In genomic region chr7:130814753-130815152, GRCh38 we compare ENCODE assay signal across 9 cellular contexts.
A peak's percentile ranks its signal among the peaks of the same experiment; 100 is the strongest.
DNase-seq lines count a peak whose midpoint lies in the region; ATAC-seq and TF ChIP-seq lines count a peak whose summit lies in the region.
"Had no signal": no experiment of that assay in that cellular context is flagged by ENCODE, and none has a peak within 500 bp of the region (broad histone marks: within the 10 kb centered on the region; RNA-seq: fewer than 3 reads in every experiment).

No MANE protein-coding gene starts in this region.

- CTCF ChIA-PET in activated naive CD4-positive, alpha-beta T cell treated with anti-CD3 and anti-CD28 coated beads, Interleukin-2, amount 10 ng/mL, durations not matched to agents 7 days and 5 days (lab: Charles Lee), result interaction anchor here (0.6 kb wide), 1 partner anchor 72 kb away, joined by 3 read pairs; no protein-coding TSS in a partner anchor

- no peak overlapping the region for H3K27ac ChIP-seq in SU-DHL-6 (ENCODE audit: low read depth, low read length)

- H3K4me3 ChIP-seq in BE2C (ENCODE audit: low read depth, low read length) (no peak overlapping the region), SU-DHL-6 (ENCODE audit: insufficient read depth, low read length, poor library complexity, severe bottlenecking) (no peak overlapping the region)

- peak; percentile 16 for DNase-seq in BE2C
- DNase-seq in GM13977 (ENCODE audit: low spot score), result no peak
- DNase-seq in iPS-NIHi11 (ENCODE audit: low spot score), result peak; percentile 19
- no peak for DNase-seq in activated naive CD4-positive, alpha-beta T cell treated with anti-CD3 and anti-CD28 coated beads, Interleukin-2, amount 10 ng/mL, durations not matched to agents 7 days and 5 days
- DNase-seq: activated effector memory CD4-positive, alpha-beta T cell treated with Interleukin-2 at 50 U/mL for 16 hours had no signal

- ATAC-seq in HG03159 (IDR thresholded peaks at IDR 0.05; ENCODE audit: unreplicated experiment) (no peak), GM19035 (IDR thresholded peaks at IDR 0.05; ENCODE audit: unreplicated experiment) (no peak), GM19023 (IDR thresholded peaks at IDR 0.05; ENCODE audit: unreplicated experiment) (no peak)

- H3K36me3 Mint-ChIP-seq in activated naive CD4-positive, alpha-beta T cell treated with anti-CD3 and anti-CD28 coated beads, Interleukin-2, amount 10 ng/mL, durations not matched to agents 7 days and 5 days, result no peaks in the 10 kb centered on the region

- no peaks in the 10 kb centered on the region for H3K9me3 Mint-ChIP-seq in activated naive CD4-positive, alpha-beta T cell treated with anti-CD3 and anti-CD28 coated beads, Interleukin-2, amount 10 ng/mL, durations not matched to agents 7 days and 5 days

- no peaks in the 10 kb centered on the region for H3K4me1 Mint-ChIP-seq in activated naive CD4-positive, alpha-beta T cell treated with anti-CD3 and anti-CD28 coated beads, Interleukin-2, amount 10 ng/mL, durations not matched to agents 7 days and 5 days

- H3K36me3 ChIP-seq in BE2C, result no peaks in the 10 kb centered on the region
- H3K36me3 ChIP-seq in SU-DHL-6 (ENCODE audit: low read length), result no peaks in the 10 kb centered on the region

- in situ Hi-C loops in GM13977 (cut with MboI; ENCODE audit: low pct_unique_long_range_greater_than_20kb, low sequenced_read_pairs, unreplicated experiment), result no loop called here

- H4K20me1 ChIP-seq in SU-DHL-6 (ENCODE audit: low read depth, low read length), result no peaks in the 10 kb centered on the region

- H3K27me3 ChIP-seq in BE2C (no peaks in the 10 kb centered on the region), SU-DHL-6 (ENCODE audit: low read length) (no peaks in the 10 kb centered on the region)

- H3K79me2 ChIP-seq in SU-DHL-6 (ENCODE audit: insufficient read depth, low read length), result no peaks in the 10 kb centered on the region

- H3K4me2 ChIP-seq in SU-DHL-6 (ENCODE audit: low read depth, low read length, poor library complexity, severe bottlenecking), result no peak overlapping the region

- no peak overlapping the region for H3K4me3 Mint-ChIP-seq in activated naive CD4-positive, alpha-beta T cell treated with anti-CD3 and anti-CD28 coated beads, Interleukin-2, amount 10 ng/mL, durations not matched to agents 7 days and 5 days

- H3K27ac Mint-ChIP-seq in activated naive CD4-positive, alpha-beta T cell treated with anti-CD3 and anti-CD28 coated beads, Interleukin-2, amount 10 ng/mL, durations not matched to agents 7 days and 5 days, result no peak overlapping the region

- no peak overlapping the region for H2AFZ ChIP-seq in SU-DHL-6 (ENCODE audit: low read depth, low read length, severe bottlenecking)

- peak; percentile 44 for TF ChIP-seq CTCF in BE2C (IDR thresholded peaks at IDR 0.05; ENCODE audit: low read depth, low read length)
- peak; percentile 37 for TF ChIP-seq CTCF in GM13977 (IDR thresholded peaks at IDR 0.05; ENCODE audit: extremely low read depth, insufficient read depth, missing control alignments)
- peak; percentile 60 for TF ChIP-seq CTCF in SU-DHL-6 (IDR thresholded peaks at IDR 0.05; ENCODE audit: insufficient read depth, low read length, poor library complexity, severe bottlenecking)

- H3K9me3 ChIP-seq in BE2C (no peaks in the 10 kb centered on the region), SU-DHL-6 (ENCODE audit: insufficient read depth, low read length) (no peaks in the 10 kb centered on the region)

- no peak overlapping the region for H3K9ac ChIP-seq in SU-DHL-6 (ENCODE audit: low read length)

- no peaks in the 10 kb centered on the region for H3F3A ChIP-seq in SU-DHL-6 (ENCODE audit: insufficient read depth)

- H3K9me2 ChIP-seq in SU-DHL-6 (replicated peaks; ENCODE audit: insufficient read depth, low read length), result no peaks in the 10 kb centered on the region

- peaks cover 8% of the 10 kb centered on the region for H3K27me3 Mint-ChIP-seq in activated naive CD4-positive, alpha-beta T cell treated with anti-CD3 and anti-CD28 coated beads, Interleukin-2, amount 10 ng/mL, durations not matched to agents 7 days and 5 days

- H3K4me1 ChIP-seq in BE2C, result no peaks in the 10 kb centered on the region

Comparison
In these comparisons a context has a peak if more than half of its experiments do, and no peak if none do; other contexts are left out.
1. DNase-seq: peak in BE2C (single experiment) and iPS-NIHi11 (single experiment); none in GM13977 (single experiment) and activated naive CD4-positive, alpha-beta T cell treated with anti-CD3 and anti-CD28 coated beads, Interleukin-2, amount 10 ng/mL, durations not matched to agents 7 days and 5 days (single experiment).
2. Peak in every context shown above with its lines, with median percentiles within 50 percentile points of each other: CTCF ChIP-seq.